1 cellular context compared by ENCODE assay signal in the genomic region with DNA sequence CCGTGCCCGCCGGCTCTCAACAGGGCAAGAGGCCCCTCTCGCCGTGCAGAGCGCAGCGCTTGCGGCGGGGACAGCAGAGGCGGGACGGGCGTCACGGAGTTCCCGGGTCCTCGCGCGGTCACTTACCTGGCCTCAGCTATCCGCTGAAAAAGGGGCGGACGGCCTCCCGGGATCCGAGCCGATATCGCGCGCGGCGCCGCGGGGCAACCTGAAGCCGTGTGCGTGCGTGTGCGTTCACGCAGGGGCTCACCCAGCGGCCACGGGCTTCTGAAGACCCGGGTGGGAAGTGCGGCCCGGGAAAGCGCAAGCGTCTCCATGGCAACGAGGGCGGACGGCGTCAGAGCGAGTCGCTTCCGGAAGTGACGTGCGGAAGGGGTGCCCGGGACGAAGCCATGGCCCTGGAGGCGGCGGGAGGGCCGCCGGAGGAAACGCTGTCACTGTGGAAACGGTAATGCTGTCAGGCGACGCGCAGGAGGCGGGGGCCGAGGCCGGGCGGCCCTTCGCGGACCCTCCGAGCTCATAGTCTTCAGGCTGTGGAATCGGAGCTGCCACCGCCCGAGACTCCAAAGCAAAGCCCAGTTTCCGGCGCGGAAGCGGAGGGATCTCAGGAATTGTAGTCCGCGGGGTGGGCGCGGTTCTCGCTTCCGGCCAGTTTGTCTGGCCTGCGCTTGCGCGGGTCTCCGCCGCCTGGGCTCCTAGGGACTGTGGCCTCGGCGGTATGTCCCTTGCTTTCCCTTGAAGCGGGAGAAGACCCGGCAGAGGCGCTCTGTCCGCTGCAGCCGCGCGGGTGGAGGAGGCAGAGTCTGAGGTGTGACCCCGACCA.
TF ChIP-seq lines count a peak whose summit lies in the region.

A gene (plus strand): TSS at position 365 of the 823 bp plus-strand sequence. CDS start 28 bp downstream, at position 393.

TF ChIP-seq in HepG2, 621 proteins besides CTCF, POLR2A, EP300 and RAD21 (continued from another document and continues in another):
- TF ChIP-seq, protein P1, sequence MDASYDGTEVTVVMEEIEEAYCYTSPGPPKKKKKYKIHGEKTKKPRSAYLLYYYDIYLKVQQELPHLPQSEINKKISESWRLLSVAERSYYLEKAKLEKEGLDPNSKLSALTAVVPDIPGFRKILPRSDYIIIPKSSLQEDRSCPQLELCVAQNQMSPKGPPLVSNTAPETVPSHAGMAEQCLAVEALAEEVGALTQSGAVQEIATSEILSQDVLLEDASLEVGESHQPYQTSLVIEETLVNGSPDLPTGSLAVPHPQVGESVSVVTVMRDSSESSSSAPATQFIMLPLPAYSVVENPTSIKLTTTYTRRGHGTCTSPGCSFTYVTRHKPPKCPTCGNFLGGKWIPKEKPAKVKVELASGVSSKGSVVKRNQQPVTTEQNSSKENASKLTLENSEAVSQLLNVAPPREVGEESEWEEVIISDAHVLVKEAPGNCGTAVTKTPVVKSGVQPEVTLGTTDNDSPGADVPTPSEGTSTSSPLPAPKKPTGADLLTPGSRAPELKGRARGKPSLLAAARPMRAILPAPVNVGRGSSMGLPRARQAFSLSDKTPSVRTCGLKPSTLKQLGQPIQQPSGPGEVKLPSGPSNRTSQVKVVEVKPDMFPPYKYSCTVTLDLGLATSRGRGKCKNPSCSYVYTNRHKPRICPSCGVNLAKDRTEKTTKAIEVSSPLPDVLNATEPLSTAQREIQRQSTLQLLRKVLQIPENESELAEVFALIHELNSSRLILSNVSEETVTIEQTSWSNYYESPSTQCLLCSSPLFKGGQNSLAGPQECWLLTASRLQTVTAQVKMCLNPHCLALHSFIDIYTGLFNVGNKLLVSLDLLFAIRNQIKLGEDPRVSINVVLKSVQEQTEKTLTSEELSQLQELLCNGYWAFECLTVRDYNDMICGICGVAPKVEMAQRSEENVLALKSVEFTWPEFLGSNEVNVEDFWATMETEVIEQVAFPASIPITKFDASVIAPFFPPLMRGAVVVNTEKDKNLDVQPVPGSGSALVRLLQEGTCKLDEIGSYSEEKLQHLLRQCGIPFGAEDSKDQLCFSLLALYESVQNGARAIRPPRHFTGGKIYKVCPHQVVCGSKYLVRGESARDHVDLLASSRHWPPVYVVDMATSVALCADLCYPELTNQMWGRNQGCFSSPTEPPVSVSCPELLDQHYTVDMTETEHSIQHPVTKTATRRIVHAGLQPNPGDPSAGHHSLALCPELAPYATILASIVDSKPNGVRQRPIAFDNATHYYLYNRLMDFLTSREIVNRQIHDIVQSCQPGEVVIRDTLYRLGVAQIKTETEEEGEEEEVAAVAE (CRISPR knock-in tag; IDR thresholded peaks at IDR 0.05; ENCODE audit: borderline replicate concordance): peak; percentile 59; the same call in 1 of the 2 replicates
- TF ChIP-seq SRSF1 (optimal IDR thresholded peaks at IDR 0.05; ENCODE audit: low read depth, low read length) (peak; percentile 96), ZNF556 (CRISPR knock-in tag; IDR thresholded peaks at IDR 0.05; ENCODE audit: borderline replicate concordance) (peak; percentile 44; the same call in 1 of the 2 replicates), NFYC (CRISPR knock-in tag; IDR thresholded peaks at IDR 0.05) (no peak), ZNF260 (CRISPR knock-in tag; IDR thresholded peaks at IDR 0.05; ENCODE audit: borderline replicate concordance, low read depth) (no peak), ZNF101 (CRISPR knock-in tag; IDR thresholded peaks at IDR 0.05; ENCODE audit: borderline replicate concordance, low read depth) (0 out of 2 replicates have a peak, but pooled peaks have one; percentile 67), HNRNPK (IDR thresholded peaks at IDR 0.05; ENCODE audit: low read depth, low read length, poor library complexity, severe bottlenecking) (no peak), POGZ (CRISPR knock-in tag; IDR thresholded peaks at IDR 0.05) (peak; percentile 85), GTF3A (CRISPR knock-in tag; conservative IDR thresholded peaks at IDR 0.05) (0 out of 2 replicates have a peak, but pooled peaks have one; percentile 43)
- TF ChIP-seq, protein P2, sequence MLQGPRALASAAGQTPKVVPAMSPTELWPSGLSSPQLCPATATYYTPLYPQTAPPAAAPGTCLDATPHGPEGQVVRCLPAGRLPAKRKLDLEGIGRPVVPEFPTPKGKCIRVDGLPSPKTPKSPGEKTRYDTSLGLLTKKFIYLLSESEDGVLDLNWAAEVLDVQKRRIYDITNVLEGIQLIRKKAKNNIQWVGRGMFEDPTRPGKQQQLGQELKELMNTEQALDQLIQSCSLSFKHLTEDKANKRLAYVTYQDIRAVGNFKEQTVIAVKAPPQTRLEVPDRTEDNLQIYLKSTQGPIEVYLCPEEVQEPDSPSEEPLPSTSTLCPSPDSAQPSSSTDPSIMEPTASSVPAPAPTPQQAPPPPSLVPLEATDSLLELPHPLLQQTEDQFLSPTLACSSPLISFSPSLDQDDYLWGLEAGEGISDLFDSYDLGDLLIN (CRISPR knock-in tag; IDR thresholded peaks at IDR 0.05; ENCODE audit: borderline replicate concordance): 0 out of 2 replicates have a peak, but pooled peaks have one; percentile 48
- TF ChIP-seq, protein P3, sequence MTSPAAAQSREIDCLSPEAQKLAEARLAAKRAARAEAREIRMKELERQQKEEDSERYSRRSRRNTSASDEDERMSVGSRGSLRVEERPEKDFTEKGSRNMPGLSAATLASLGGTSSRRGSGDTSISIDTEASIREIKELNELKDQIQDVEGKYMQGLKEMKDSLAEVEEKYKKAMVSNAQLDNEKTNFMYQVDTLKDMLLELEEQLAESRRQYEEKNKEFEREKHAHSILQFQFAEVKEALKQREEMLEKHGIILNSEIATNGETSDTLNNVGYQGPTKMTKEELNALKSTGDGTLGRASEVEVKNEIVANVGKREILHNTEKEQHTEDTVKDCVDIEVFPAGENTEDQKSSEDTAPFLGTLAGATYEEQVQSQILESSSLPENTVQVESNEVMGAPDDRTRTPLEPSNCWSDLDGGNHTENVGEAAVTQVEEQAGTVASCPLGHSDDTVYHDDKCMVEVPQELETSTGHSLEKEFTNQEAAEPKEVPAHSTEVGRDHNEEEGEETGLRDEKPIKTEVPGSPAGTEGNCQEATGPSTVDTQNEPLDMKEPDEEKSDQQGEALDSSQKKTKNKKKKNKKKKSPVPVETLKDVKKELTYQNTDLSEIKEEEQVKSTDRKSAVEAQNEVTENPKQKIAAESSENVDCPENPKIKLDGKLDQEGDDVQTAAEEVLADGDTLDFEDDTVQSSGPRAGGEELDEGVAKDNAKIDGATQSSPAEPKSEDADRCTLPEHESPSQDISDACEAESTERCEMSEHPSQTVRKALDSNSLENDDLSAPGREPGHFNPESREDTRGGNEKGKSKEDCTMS (CRISPR knock-in tag; conservative IDR thresholded peaks at IDR 0.05): 0 out of 2 replicates have a peak, but pooled peaks have one; percentile 23
- TF ChIP-seq, protein P4, sequence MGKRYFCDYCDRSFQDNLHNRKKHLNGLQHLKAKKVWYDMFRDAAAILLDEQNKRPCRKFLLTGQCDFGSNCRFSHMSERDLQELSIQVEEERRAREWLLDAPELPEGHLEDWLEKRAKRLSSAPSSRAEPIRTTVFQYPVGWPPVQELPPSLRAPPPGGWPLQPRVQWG (CRISPR knock-in tag; IDR thresholded peaks at IDR 0.05; ENCODE audit: borderline replicate concordance, low read depth): no peak
- TF ChIP-seq, protein P5, sequence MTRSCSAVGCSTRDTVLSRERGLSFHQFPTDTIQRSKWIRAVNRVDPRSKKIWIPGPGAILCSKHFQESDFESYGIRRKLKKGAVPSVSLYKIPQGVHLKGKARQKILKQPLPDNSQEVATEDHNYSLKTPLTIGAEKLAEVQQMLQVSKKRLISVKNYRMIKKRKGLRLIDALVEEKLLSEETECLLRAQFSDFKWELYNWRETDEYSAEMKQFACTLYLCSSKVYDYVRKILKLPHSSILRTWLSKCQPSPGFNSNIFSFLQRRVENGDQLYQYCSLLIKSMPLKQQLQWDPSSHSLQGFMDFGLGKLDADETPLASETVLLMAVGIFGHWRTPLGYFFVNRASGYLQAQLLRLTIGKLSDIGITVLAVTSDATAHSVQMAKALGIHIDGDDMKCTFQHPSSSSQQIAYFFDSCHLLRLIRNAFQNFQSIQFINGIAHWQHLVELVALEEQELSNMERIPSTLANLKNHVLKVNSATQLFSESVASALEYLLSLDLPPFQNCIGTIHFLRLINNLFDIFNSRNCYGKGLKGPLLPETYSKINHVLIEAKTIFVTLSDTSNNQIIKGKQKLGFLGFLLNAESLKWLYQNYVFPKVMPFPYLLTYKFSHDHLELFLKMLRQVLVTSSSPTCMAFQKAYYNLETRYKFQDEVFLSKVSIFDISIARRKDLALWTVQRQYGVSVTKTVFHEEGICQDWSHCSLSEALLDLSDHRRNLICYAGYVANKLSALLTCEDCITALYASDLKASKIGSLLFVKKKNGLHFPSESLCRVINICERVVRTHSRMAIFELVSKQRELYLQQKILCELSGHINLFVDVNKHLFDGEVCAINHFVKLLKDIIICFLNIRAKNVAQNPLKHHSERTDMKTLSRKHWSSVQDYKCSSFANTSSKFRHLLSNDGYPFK (CRISPR knock-in tag; IDR thresholded peaks at IDR 0.05; ENCODE audit: borderline replicate concordance): peak; percentile 96
- TF ChIP-seq, protein P6, sequence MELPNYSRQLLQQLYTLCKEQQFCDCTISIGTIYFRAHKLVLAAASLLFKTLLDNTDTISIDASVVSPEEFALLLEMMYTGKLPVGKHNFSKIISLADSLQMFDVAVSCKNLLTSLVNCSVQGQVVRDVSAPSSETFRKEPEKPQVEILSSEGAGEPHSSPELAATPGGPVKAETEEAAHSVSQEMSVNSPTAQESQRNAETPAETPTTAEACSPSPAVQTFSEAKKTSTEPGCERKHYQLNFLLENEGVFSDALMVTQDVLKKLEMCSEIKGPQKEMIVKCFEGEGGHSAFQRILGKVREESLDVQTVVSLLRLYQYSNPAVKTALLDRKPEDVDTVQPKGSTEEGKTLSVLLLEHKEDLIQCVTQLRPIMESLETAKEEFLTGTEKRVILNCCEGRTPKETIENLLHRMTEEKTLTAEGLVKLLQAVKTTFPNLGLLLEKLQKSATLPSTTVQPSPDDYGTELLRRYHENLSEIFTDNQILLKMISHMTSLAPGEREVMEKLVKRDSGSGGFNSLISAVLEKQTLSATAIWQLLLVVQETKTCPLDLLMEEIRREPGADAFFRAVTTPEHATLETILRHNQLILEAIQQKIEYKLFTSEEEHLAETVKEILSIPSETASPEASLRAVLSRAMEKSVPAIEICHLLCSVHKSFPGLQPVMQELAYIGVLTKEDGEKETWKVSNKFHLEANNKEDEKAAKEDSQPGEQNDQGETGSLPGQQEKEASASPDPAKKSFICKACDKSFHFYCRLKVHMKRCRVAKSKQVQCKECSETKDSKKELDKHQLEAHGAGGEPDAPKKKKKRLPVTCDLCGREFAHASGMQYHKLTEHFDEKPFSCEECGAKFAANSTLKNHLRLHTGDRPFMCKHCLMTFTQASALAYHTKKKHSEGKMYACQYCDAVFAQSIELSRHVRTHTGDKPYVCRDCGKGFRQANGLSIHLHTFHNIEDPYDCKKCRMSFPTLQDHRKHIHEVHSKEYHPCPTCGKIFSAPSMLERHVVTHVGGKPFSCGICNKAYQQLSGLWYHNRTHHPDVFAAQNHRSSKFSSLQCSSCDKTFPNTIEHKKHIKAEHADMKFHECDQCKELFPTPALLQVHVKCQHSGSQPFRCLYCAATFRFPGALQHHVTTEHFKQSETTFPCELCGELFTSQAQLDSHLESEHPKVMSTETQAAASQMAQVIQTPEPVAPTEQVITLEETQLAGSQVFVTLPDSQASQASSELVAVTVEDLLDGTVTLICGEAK (IDR thresholded peaks at IDR 0.05): peak; percentile 87
- TF ChIP-seq, protein P6 (CRISPR knock-in tag; IDR thresholded peaks at IDR 0.05): peak; percentile 89
- TF ChIP-seq, protein P7, sequence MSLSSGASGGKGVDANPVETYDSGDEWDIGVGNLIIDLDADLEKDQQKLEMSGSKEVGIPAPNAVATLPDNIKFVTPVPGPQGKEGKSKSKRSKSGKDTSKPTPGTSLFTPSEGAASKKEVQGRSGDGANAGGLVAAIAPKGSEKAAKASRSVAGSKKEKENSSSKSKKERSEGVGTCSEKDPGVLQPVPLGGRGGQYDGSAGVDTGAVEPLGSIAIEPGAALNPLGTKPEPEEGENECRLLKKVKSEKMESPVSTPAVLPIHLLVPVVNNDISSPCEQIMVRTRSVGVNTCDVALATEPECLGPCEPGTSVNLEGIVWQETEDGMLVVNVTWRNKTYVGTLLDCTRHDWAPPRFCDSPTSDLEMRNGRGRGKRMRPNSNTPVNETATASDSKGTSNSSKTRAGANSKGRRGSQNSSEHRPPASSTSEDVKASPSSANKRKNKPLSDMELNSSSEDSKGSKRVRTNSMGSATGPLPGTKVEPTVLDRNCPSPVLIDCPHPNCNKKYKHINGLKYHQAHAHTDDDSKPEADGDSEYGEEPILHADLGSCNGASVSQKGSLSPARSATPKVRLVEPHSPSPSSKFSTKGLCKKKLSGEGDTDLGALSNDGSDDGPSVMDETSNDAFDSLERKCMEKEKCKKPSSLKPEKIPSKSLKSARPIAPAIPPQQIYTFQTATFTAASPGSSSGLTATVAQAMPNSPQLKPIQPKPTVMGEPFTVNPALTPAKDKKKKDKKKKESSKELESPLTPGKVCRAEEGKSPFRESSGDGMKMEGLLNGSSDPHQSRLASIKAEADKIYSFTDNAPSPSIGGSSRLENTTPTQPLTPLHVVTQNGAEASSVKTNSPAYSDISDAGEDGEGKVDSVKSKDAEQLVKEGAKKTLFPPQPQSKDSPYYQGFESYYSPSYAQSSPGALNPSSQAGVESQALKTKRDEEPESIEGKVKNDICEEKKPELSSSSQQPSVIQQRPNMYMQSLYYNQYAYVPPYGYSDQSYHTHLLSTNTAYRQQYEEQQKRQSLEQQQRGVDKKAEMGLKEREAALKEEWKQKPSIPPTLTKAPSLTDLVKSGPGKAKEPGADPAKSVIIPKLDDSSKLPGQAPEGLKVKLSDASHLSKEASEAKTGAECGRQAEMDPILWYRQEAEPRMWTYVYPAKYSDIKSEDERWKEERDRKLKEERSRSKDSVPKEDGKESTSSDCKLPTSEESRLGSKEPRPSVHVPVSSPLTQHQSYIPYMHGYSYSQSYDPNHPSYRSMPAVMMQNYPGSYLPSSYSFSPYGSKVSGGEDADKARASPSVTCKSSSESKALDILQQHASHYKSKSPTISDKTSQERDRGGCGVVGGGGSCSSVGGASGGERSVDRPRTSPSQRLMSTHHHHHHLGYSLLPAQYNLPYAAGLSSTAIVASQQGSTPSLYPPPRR (CRISPR knock-in tag; IDR thresholded peaks at IDR 0.05; ENCODE audit: borderline replicate concordance): 0 out of 2 replicates have a peak, but pooled peaks have one; percentile 37
